ENCODE assay signal across 17 cellular contexts in the genomic region with DNA sequence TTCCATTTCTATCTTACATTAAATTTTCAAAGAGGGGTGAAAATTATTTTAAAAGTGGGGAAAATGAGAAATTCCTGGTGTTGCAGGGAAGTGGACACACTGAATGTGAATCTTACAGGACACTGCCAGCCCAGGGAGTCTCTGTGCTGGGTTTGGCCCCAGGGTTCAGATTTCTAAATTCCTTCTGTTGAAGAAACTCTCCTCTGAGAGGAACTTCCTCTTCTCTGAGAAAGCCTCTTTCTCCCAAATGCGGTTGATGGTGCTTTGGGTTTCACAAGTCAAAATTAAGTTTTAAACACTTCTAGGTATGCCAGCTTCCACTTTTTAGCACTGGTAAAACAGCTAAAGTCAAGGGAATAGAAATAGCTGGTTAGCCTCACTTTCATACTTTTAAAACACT.
DNase-seq lines count a peak whose midpoint lies in the region; ATAC-seq and TF ChIP-seq lines count a peak whose summit lies in the region.
"Had no signal": no experiment of that assay in that cellular context is flagged by ENCODE, and none has a peak within 500 bp of the region (broad histone marks: within the 10 kb centered on the region; RNA-seq: fewer than 3 reads in every experiment).

No MANE protein-coding gene starts in this region.

- no peak overlapping the region for H3K27ac Mint-ChIP-seq in activated T-cell treated with anti-CD3 and anti-CD28 coated beads, Interleukin-2, amount 50 U/mL, for 24 hours
- H3K27ac Mint-ChIP-seq in natural killer cell, result peak overlapping the region; percentile 29 to 82
- H3K27ac Mint-ChIP-seq in type B pancreatic cell, result no peak overlapping the region

- intact Hi-C loops in natural killer cell (cut with micrococcal nuclease), result no loop called here

- peaks cover 7% of the 10 kb centered on the region for H3K4me1 Mint-ChIP-seq in activated T-cell treated with anti-CD3 and anti-CD28 coated beads, Interleukin-2, amount 50 U/mL, for 4 hours (ENCODE audit: low read depth)
- H3K4me1 Mint-ChIP-seq in activated T-cell treated with anti-CD3 and anti-CD28 coated beads, Interleukin-2, amount 50 U/mL, for 24 hours (ENCODE audit: low read depth), result peaks cover 11% of the 10 kb centered on the region
- H3K4me1 Mint-ChIP-seq in natural killer cell (peaks cover 0 to 10% of the 10 kb centered on the region in 2 donors), type B pancreatic cell (ENCODE audit: unreplicated experiment) (peaks cover 15% of the 10 kb centered on the region)
- H3K4me1 Mint-ChIP-seq: naive B cell had no signal

- no peak for DNase-seq in activated T-cell treated with anti-CD3 and anti-CD28 coated beads, Interleukin-2, amount 50 U/mL, for 4 hours
- DNase-seq in activated T-cell treated with anti-CD3 and anti-CD28 coated beads, Interleukin-2, amount 50 U/mL, for 24 hours, result no peak
- peak; percentile 91 for DNase-seq in SKM-1 treated with dmso at 0.1 percent for 144 hours (lab: John Stamatoyannopoulos, UW; ENCODE audit: unreplicated experiment)
- DNase-seq in natural killer cell, result no peak
- no peak for DNase-seq in type B pancreatic cell (ENCODE audit: extremely low spot score, unreplicated experiment)
- DNase-seq in NCI-H2171 (lab: John Stamatoyannopoulos, UW), result no peak
- DNase-seq in NCI-H69 (lab: John Stamatoyannopoulos, UW), result no peak
- DNase-seq: activated CD4-positive, alpha-beta T cell treated with anti-CD3 and anti-CD28 coated beads for 1 hour; activated gamma-delta T cell treated with Interleukin-2 at 50 U/mL for 16 hours; caudate nucleus; DMS 273 treated with DMSO at 0.1 percent for 48 hours; naive B cell; NCI-H1694; NCI-H774; stimulated activated CD4-positive, alpha-beta T cell treated with anti-CD3 and anti-CD28 coated beads, Interleukin-2, amount 100 ng/mL, for 48 hours; uterus had no signal

- peaks cover 2% of the 10 kb centered on the region for H3K27me3 Mint-ChIP-seq in activated T-cell treated with anti-CD3 and anti-CD28 coated beads, Interleukin-2, amount 50 U/mL, for 4 hours (ENCODE audit: low read depth)
- no peaks in the 10 kb centered on the region for H3K27me3 Mint-ChIP-seq in activated T-cell treated with anti-CD3 and anti-CD28 coated beads, Interleukin-2, amount 50 U/mL, for 24 hours
- H3K27me3 Mint-ChIP-seq in natural killer cell (ENCODE audit: low read depth in 2 of 2) (no peaks in the 10 kb centered on the region), type B pancreatic cell (peaks cover 6% of the 10 kb centered on the region)
- H3K27me3 Mint-ChIP-seq: naive B cell had no signal

- H3K9me3 Mint-ChIP-seq in activated T-cell treated with anti-CD3 and anti-CD28 coated beads, Interleukin-2, amount 50 U/mL, for 4 hours, result no peaks in the 10 kb centered on the region
- H3K9me3 Mint-ChIP-seq in activated T-cell treated with anti-CD3 and anti-CD28 coated beads, Interleukin-2, amount 50 U/mL, for 24 hours, result no peaks in the 10 kb centered on the region
- H3K9me3 Mint-ChIP-seq in natural killer cell, result no peaks in the 10 kb centered on the region
- no peaks in the 10 kb centered on the region for H3K9me3 Mint-ChIP-seq in type B pancreatic cell

- no peak for ATAC-seq in activated T-cell treated with anti-CD3 and anti-CD28 coated beads, Interleukin-2, amount 50 U/mL, for 4 hours
- ATAC-seq in HG03066 (IDR thresholded peaks at IDR 0.05; ENCODE audit: low read depth, unreplicated experiment) (peak; percentile 46), natural killer cell (peak in 1 of 3 donors; percentile 19)

- peak overlapping the region; percentile 27 for H3K4me3 Mint-ChIP-seq in activated T-cell treated with anti-CD3 and anti-CD28 coated beads, Interleukin-2, amount 50 U/mL, for 4 hours
- no peak overlapping the region for H3K4me3 Mint-ChIP-seq in activated T-cell treated with anti-CD3 and anti-CD28 coated beads, Interleukin-2, amount 50 U/mL, for 24 hours
- H3K4me3 Mint-ChIP-seq in natural killer cell (no peak overlapping the region), type B pancreatic cell (no peak overlapping the region)

- no peaks in the 10 kb centered on the region for H3K36me3 Mint-ChIP-seq in activated T-cell treated with anti-CD3 and anti-CD28 coated beads, Interleukin-2, amount 50 U/mL, for 4 hours (ENCODE audit: insufficient read depth)
- no peaks in the 10 kb centered on the region for H3K36me3 Mint-ChIP-seq in activated T-cell treated with anti-CD3 and anti-CD28 coated beads, Interleukin-2, amount 50 U/mL, for 24 hours (ENCODE audit: low read depth)
- H3K36me3 Mint-ChIP-seq in natural killer cell (no peaks in the 10 kb centered on the region), type B pancreatic cell (no peaks in the 10 kb centered on the region)
- H3K36me3 Mint-ChIP-seq: naive B cell had no signal

- TF ChIP-seq CTCF in natural killer cell (IDR thresholded peaks at IDR 0.05) (no peak), type B pancreatic cell (conservative IDR thresholded peaks at IDR 0.05) (no peak)

Comparison
In these comparisons a context has a peak if more than half of its experiments do, and no peak if none do; other contexts are left out.
1. H3K27ac Mint-ChIP-seq: peak in natural killer cell (2 of 2); none in activated T-cell treated with anti-CD3 and anti-CD28 coated beads, Interleukin-2, amount 50 U/mL, for 24 hours (single experiment) and type B pancreatic cell (single experiment).